In the genomic region with DNA sequence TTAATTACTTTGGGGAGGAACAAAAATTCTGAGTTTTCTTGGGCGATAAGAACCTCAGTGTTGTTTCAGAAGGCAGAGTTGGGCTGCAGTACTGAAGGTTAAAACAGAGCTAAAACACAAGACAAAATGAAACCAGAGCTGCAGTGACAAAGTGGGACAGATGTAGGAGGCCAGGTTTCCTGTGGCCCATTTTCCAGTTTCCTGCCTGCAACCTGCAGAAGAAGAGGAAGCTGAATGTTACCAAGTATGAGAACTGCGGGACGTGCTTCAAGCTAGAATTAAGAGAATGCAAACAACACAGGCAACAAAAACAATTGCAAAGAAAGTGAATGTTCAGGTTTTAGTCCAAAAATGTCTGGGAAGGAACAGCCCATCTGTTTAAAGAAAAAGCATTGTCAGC, we compare ENCODE assay signal across 9 cellular contexts. TPM values are rescaled to one million over a fixed set of nuclear protein-coding genes. Genes with fewer than 3 reads are reported as not detected.
DNase-seq lines count a peak whose midpoint lies in the region; ATAC-seq and TF ChIP-seq lines count a peak whose summit lies in the region.
"Had no signal": no experiment of that assay in that cellular context is flagged by ENCODE, and none has a peak within 500 bp of the region (broad histone marks: within the 10 kb centered on the region; RNA-seq: fewer than 3 reads in every experiment).

No MANE protein-coding gene starts in this region.

- peak overlapping the region; percentile 57 for H3K4me3 Mint-ChIP-seq in activated B cell treated with CpG ODN at 0.5 μM for 24 hours

- no peak for DNase-seq in left ventricle myocardium inferior
- no peak for DNase-seq in left cardiac atrium
- no peak for DNase-seq in activated B cell treated with CpG ODN at 0.5 μM for 24 hours
- no peak for DNase-seq in right cardiac atrium
- DNase-seq in thyroid gland: peak in 1 of 2 donors; percentile 20
- DNase-seq in AG20443 (ENCODE audit: low spot score): no peak
- no peak for DNase-seq in HCEC 1CT
- DNase-seq: NCI-H446 had no signal

- CTCF ChIA-PET in activated B cell treated with CpG ODN at 0.5 μM for 24 hours (lab: Charles Lee): interaction anchor here (0.9 to 9.5 kb wide), 5 partner anchors 16 to 305 kb away, joined by 3 to 77 read pairs (median 3); a partner anchor contains a TSS

- ATAC-seq in left cardiac atrium: no peak
- ATAC-seq in activated B cell treated with CpG ODN at 0.5 μM for 24 hours (ENCODE audit: low read depth): no peak
- ATAC-seq in right cardiac atrium: peak; percentile 14 to 24
- ATAC-seq in GM18520 (IDR thresholded peaks at IDR 0.05; ENCODE audit: unreplicated experiment): no peak

- H3K4me3 ChIP-seq in left ventricle myocardium inferior (peak overlapping the region; percentile 26), right cardiac atrium (ENCODE audit: low read length) (no peak overlapping the region), thyroid gland (replicated peaks in 1 of 3) (no peak overlapping the region)

- POLR2A ChIA-PET in activated B cell treated with CpG ODN at 0.5 μM for 24 hours (lab: Charles Lee): interaction anchor here (0.6 to 10.0 kb wide), 5 partner anchors 9 to 187 kb away, joined by 3 to 174 read pairs (median 12); a partner anchor contains a TSS

- H3K4me1 Mint-ChIP-seq in activated B cell treated with CpG ODN at 0.5 μM for 24 hours: peaks cover 87% of the 10 kb centered on the region

- 52% methylated on average over 3 of the region's 3 CpGs for WGBS in right cardiac atrium
- 25 to 28% methylated on average over 3 of the region's 3 CpGs for WGBS in thyroid gland, 2 donors

- peaks cover 18% of the 10 kb centered on the region for H3K36me3 Mint-ChIP-seq in activated B cell treated with CpG ODN at 0.5 μM for 24 hours (ENCODE audit: low read depth)

- TF ChIP-seq CTCF in left ventricle myocardium inferior (IDR thresholded peaks at IDR 0.05; ENCODE audit: borderline replicate concordance): no peak
- TF ChIP-seq CTCF in activated B cell treated with CpG ODN at 0.5 μM for 24 hours (IDR thresholded peaks at IDR 0.05): no peak
- TF ChIP-seq CTCF in thyroid gland (IDR thresholded peaks at IDR 0.05): no peak

- H3K27me3 Mint-ChIP-seq in activated B cell treated with CpG ODN at 0.5 μM for 24 hours: no peaks in the 10 kb centered on the region

- H3K4me1 ChIP-seq in left ventricle myocardium inferior (peaks cover 95% of the 10 kb centered on the region), right cardiac atrium (ENCODE audit: control insufficient read depth, insufficient read depth, low read length) (peaks cover 3% of the 10 kb centered on the region), thyroid gland (peaks cover 30 to 52% of the 10 kb centered on the region in 2 donors)

- H3K9me3 ChIP-seq in left ventricle myocardium inferior (replicated peaks): no peaks in the 10 kb centered on the region
- no peaks in the 10 kb centered on the region for H3K9me3 ChIP-seq in right cardiac atrium (ENCODE audit: control insufficient read depth, low read length)
- no peaks in the 10 kb centered on the region for H3K9me3 ChIP-seq in thyroid gland

- TF ChIP-seq POLR2A in thyroid gland (IDR thresholded peaks at IDR 0.05): no peak

- H3K27ac Mint-ChIP-seq in activated B cell treated with CpG ODN at 0.5 μM for 24 hours: peak overlapping the region; percentile 38

- H3K9me3 Mint-ChIP-seq in activated B cell treated with CpG ODN at 0.5 μM for 24 hours: no peaks in the 10 kb centered on the region

- peak overlapping the region; percentile 84 for H3K27ac ChIP-seq in left ventricle myocardium inferior (replicated peaks)
- H3K27ac ChIP-seq in right cardiac atrium (ENCODE audit: low read length): peak overlapping the region; percentile 42
- peak overlapping the region; percentile 43 to 71 (median 69) for H3K27ac ChIP-seq in thyroid gland

- H3K36me3 ChIP-seq in left ventricle myocardium inferior: no peaks in the 10 kb centered on the region
- no peaks in the 10 kb centered on the region for H3K36me3 ChIP-seq in thyroid gland

- H3K27me3 ChIP-seq in left ventricle myocardium inferior (ENCODE audit: low read depth) (no peaks in the 10 kb centered on the region), right cardiac atrium (ENCODE audit: control insufficient read depth, insufficient read depth) (no peaks in the 10 kb centered on the region), thyroid gland (no peaks in the 10 kb centered on the region)

- intact Hi-C loops in left ventricle myocardium inferior (cut with micrococcal nuclease): loop anchor here (10.0 kb wide), 1 partner anchor 303 kb away; no protein-coding TSS in a partner anchor
- intact Hi-C loops in left cardiac atrium (cut with DNase I): loop anchor here (5.0 kb wide), 3 partner anchors 45 to 290 kb away; no protein-coding TSS in a partner anchor
- intact Hi-C loops in activated B cell treated with CpG ODN at 0.5 μM for 24 hours (cut with micrococcal nuclease): no loop called here
- intact Hi-C loops in right cardiac atrium (cut with DNase I): loop anchor here in 3 of 4 donors (10.0 kb wide), 3 partner anchors 193 to 303 kb away; a partner anchor contains a TSS
- intact Hi-C loops in thyroid gland (cut with DNase I): loop anchor here (10.0 kb wide), 1 partner anchor 193 kb away; a partner anchor contains a TSS

RNA-seq across cellular contexts. Expression of a gene that starts 17.8 kb away (rescaled TPM):
- 17.1 TPM for total RNA-seq in left ventricle myocardium inferior
- 10 to 100 TPM; 18.4 to 28.7 TPM for total RNA-seq in left cardiac atrium
- 59.9 and 60.8 TPM in 2 replicates for total RNA-seq in activated B cell treated with CpG ODN at 0.5 μM for 24 hours
- total RNA-seq in right cardiac atrium: 10 to 100 TPM; 18.1 to 34.0 (median 23.7) TPM
- 11.5 TPM for polyA plus RNA-seq in right cardiac atrium
- total RNA-seq in thyroid gland: 10 to 100 TPM; 19.8 to 55.4 (median 31.8) TPM

Comparison
In these comparisons a context has a peak if more than half of its experiments do, and no peak if none do; other contexts are left out.
1. ATAC-seq: peak in right cardiac atrium (2 of 2); none in left cardiac atrium (0 of 2), activated B cell treated with CpG ODN at 0.5 μM for 24 hours (single experiment) and GM18520 (single experiment).
2. Peak in every context shown above with its lines, with median percentiles within 50 percentile points of each other: H3K27ac ChIP-seq.